ENCODE assay signal across 18 cellular contexts in genomic region chr17:59007995-59008394, GRCh38.
DNase-seq lines count a peak whose midpoint lies in the region; ATAC-seq, FAIRE-seq and TF ChIP-seq lines count a peak whose summit lies in the region.
"Had no signal": no experiment of that assay in that cellular context is flagged by ENCODE, and none has a peak within 500 bp of the region (broad histone marks: within the 10 kb centered on the region; RNA-seq: fewer than 3 reads in every experiment).

No MANE protein-coding gene starts in this region.

- no TSS peak for BruUV-seq in mammary epithelial cell (replicated peaks; lab: Mats Ljungman, UMichigan)

- H3K4me1 Mint-ChIP-seq in CD8-positive, alpha-beta T cell (ENCODE audit: low read depth), result peaks cover 5% of the 10 kb centered on the region
- peaks cover 14% of the 10 kb centered on the region for H3K4me1 Mint-ChIP-seq in brain

- in situ Hi-C loops in mammary epithelial cell (cut with MboI; ENCODE audit: low sequenced_read_pairs in 2 of 2), result loop anchor here (10.0 to 25.0 kb wide), 2 partner anchors 293 to 496 kb away; partner anchors contain the start of gene MTMR4 (in 1 of the 2)

- H3K4me2 ChIP-seq in mammary epithelial cell (ENCODE audit: insufficient read depth, low read depth, low read length), result no peak overlapping the region

- no peaks in the 10 kb centered on the region for H3K27me3 Mint-ChIP-seq in CD8-positive, alpha-beta T cell (ENCODE audit: low read depth)
- no peaks in the 10 kb centered on the region for H3K27me3 Mint-ChIP-seq in brain

- H3K27ac Mint-ChIP-seq in CD8-positive, alpha-beta T cell, result peak overlapping the region; percentile 37
- peak overlapping the region in 3 of 5 experiments; percentile 21 to 72 (median 24) for H3K27ac Mint-ChIP-seq in brain

- H3K36me3 ChIP-seq in mammary epithelial cell (ENCODE audit: insufficient read depth, low read length) (peaks cover 7% of the 10 kb centered on the region), breast epithelium (no peaks in the 10 kb centered on the region), pancreas (no peaks in the 10 kb centered on the region)
- H3K36me3 ChIP-seq in CD8-positive, alpha-beta T cell (ENCODE audit: insufficient read depth, low read length), result no peaks in the 10 kb centered on the region

- 83% methylated on average over 2 of the region's 2 CpGs for WGBS in mammary epithelial cell (ENCODE audit: low coverage, missing lambda C conversion rate)
- 18 to 26% methylated on average over 2 of the region's 2 CpGs for WGBS in pancreas, 2 donors

- dilution Hi-C loops in mammary epithelial cell (cut with HindIII; ENCODE audit: low sequenced_read_pairs), result no loop called here

- no peak for TF ChIP-seq POLR2A in breast epithelium (IDR thresholded peaks at IDR 0.05)

- no peak overlapping the region for H3K27ac ChIP-seq in mammary epithelial cell (ENCODE audit: insufficient read depth, low read depth, low read length)
- no peak overlapping the region for H3K27ac ChIP-seq in breast epithelium
- H3K27ac ChIP-seq in CD8-positive, alpha-beta T cell (ENCODE audit: low read depth, low read length), result no peak overlapping the region
- H3K27ac ChIP-seq in pancreas, result peak overlapping the region in 3 of 4 donors; percentile 6 to 42 (median 12)
- H3K27ac ChIP-seq: SK-N-MC had no signal

- CTCF ChIA-PET in mammary epithelial cell (lab: Charles Lee; ENCODE audit: low non-redundant PET), result no interaction called here
- CTCF ChIA-PET in CD8-positive, alpha-beta T cell (lab: Charles Lee), result interaction anchor here (1.3 to 4.7 kb wide), 3 partner anchors 9 to 419 kb away, joined by 3 to 37 read pairs (median 21); no protein-coding TSS in a partner anchor

- no peak for FAIRE-seq in pancreas (lab: Jason Lieb, UNC)
- FAIRE-seq: HTR-8/SVneo had no signal

- no peaks in the 10 kb centered on the region for H3K27me3 ChIP-seq in mammary epithelial cell (ENCODE audit: insufficient read depth, low read length)
- no peaks in the 10 kb centered on the region for H3K27me3 ChIP-seq in breast epithelium
- no peaks in the 10 kb centered on the region for H3K27me3 ChIP-seq in CD8-positive, alpha-beta T cell (ENCODE audit: insufficient read depth, low read length)
- no peaks in the 10 kb centered on the region for H3K27me3 ChIP-seq in pancreas
- H3K27me3 ChIP-seq: BE2C had no signal

- POLR2A ChIA-PET in CD8-positive, alpha-beta T cell (lab: Charles Lee), result no interaction called here

- no peak overlapping the region for H2AFZ ChIP-seq in mammary epithelial cell (ENCODE audit: low read depth, low read length)

- H3K4me1 ChIP-seq in mammary epithelial cell (ENCODE audit: insufficient read depth, low read length) (no peaks in the 10 kb centered on the region), breast epithelium (no peaks in the 10 kb centered on the region), pancreas (peaks cover 0 to 13% (median 3%) of the 10 kb centered on the region in 3 donors)
- H3K4me1 ChIP-seq in CD8-positive, alpha-beta T cell (ENCODE audit: insufficient read depth, low read length), result peaks cover 6% of the 10 kb centered on the region
- H3K4me1 ChIP-seq: BE2C had no signal

- peaks cover 42% of the 10 kb centered on the region for H3K36me3 Mint-ChIP-seq in CD8-positive, alpha-beta T cell
- H3K36me3 Mint-ChIP-seq in brain, result peaks cover 7% of the 10 kb centered on the region

- ATAC-seq in CD8-positive, alpha-beta T cell, result no peak
- peak in 3 of 4 donors; percentile 31 to 72 (median 51) for ATAC-seq in pancreas

- no peaks in the 10 kb centered on the region for H4K20me1 ChIP-seq in mammary epithelial cell (ENCODE audit: insufficient read depth, low read length)

- no peak overlapping the region for H3K4me3 Mint-ChIP-seq in CD8-positive, alpha-beta T cell
- no peak overlapping the region for H3K4me3 Mint-ChIP-seq in brain

- TF ChIP-seq CTCF in mammary epithelial cell (conservative IDR thresholded peaks at IDR 0.05 in 1 of 2, IDR thresholded peaks at IDR 0.05 in 1 of 2; ENCODE audit: extremely low read depth in 1 of 2, insufficient read depth in 1 of 2, low read depth in 1 of 2, low read length in 2 of 2) (no peak), breast epithelium (IDR thresholded peaks at IDR 0.05) (no peak), brain (conservative IDR thresholded peaks at IDR 0.05) (no peak), pancreas (IDR thresholded peaks at IDR 0.05) (no peak)
- no peak for TF ChIP-seq CTCF in CD8-positive, alpha-beta T cell (IDR thresholded peaks at IDR 0.05)

- peak overlapping the region; percentile 5 for H3K9ac ChIP-seq in mammary epithelial cell (ENCODE audit: insufficient read depth, low read length)

- intact Hi-C loops in mammary epithelial cell (cut with micrococcal nuclease) (no loop called here), breast epithelium (cut with DNase I; ENCODE audit: low total_unique reads) (loop anchor here (10.0 kb wide), 1 partner anchor 483 kb away; no protein-coding TSS in a partner anchor), pancreas (cut with DNase I) (loop anchor here in 2 of 3 donors (10.0 kb wide), 2 partner anchors 293 to 423 kb away; no protein-coding TSS in a partner anchor)
- intact Hi-C loops in CD8-positive, alpha-beta T cell (cut with DNase I, micrococcal nuclease), result loop anchor here in 1 of 2 experiments (5.0 kb wide), 2 partner anchors 701 to 756 kb away; no protein-coding TSS in a partner anchor

- H3K9me3 Mint-ChIP-seq in CD8-positive, alpha-beta T cell, result no peaks in the 10 kb centered on the region
- no peaks in the 10 kb centered on the region for H3K9me3 Mint-ChIP-seq in brain

- H3K9me3 ChIP-seq in mammary epithelial cell (replicated peaks; ENCODE audit: insufficient read depth, low read length) (no peaks in the 10 kb centered on the region), breast epithelium (no peaks in the 10 kb centered on the region), pancreas (no peaks in the 10 kb centered on the region)
- no peaks in the 10 kb centered on the region for H3K9me3 ChIP-seq in CD8-positive, alpha-beta T cell (ENCODE audit: low read length)
- H3K9me3 ChIP-seq: BE2C had no signal

- no peaks in the 10 kb centered on the region for H3K79me2 ChIP-seq in mammary epithelial cell (ENCODE audit: insufficient read depth, low read length)

- DNase-seq in mammary epithelial cell (no peak), breast epithelium (ENCODE audit: low spot score in 2 of 2) (no peak), pancreas (no peak), NCI-H146 treated with DMSO at 0.1 percent for 48 hours (lab: John Stamatoyannopoulos, UW; ENCODE audit: unreplicated experiment) (no peak), middle frontal gyrus (ENCODE audit: extremely low spot score, low spot score) (no peak)
- DNase-seq in CD8-positive, alpha-beta T cell, result no peak
- DNase-seq: BE2C, EL, IMR-90, NCI-H1105, NCI-H1694, NCI-H2081, NCI-H2171 treated with DMSO at 0.1 percent for 48 hours, NCI-H524 treated with DMSO at 0.1 percent for 48 hours, SHP77 treated with DMSO at 0.1 percent for 48 hours had no signal

- H3K4me3 ChIP-seq in mammary epithelial cell (replicated peaks in 1 of 3; ENCODE audit: insufficient read depth in 1 of 3, low read depth in 2 of 3, low read length in 3 of 3), result no peak overlapping the region
- no peak overlapping the region for H3K4me3 ChIP-seq in breast epithelium
- H3K4me3 ChIP-seq in CD8-positive, alpha-beta T cell (ENCODE audit: low read depth, low read length), result no peak overlapping the region
- no peak overlapping the region for H3K4me3 ChIP-seq in pancreas
- H3K4me3 ChIP-seq: SK-N-MC had no signal

Comparison
In these comparisons a context has a peak if more than half of its experiments do, and no peak if none do; other contexts are left out.
1. H3K27ac ChIP-seq: peak in pancreas (3 of 4); none in mammary epithelial cell (single experiment), breast epithelium (0 of 2) and CD8-positive, alpha-beta T cell (single experiment).